Comparison of ENCODE assay signal across 13 cellular contexts in the genomic region with DNA sequence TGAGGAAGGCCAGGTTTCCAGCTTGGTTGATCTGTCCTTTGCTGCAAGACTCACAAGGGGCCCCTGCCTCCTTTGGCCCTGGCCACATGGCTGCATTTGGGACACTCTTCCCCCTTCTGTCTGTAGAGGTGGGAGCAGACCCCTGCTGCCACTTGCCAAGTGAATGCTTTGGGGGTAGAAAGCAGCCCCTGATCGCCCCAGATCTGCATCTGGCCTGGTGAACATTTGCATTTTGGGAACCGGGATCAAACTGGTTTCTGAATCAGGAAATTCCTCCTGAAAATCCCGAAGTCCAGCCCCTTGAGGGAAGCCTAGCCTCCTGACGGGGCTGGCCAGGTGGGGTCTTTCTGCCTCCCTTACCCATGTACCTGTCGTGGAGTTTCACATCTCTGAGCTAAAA. TPM values are rescaled to one million over a fixed set of nuclear protein-coding genes. Genes with fewer than 3 reads are reported as not detected.
DNase-seq lines count a peak whose midpoint lies in the region; ATAC-seq, FAIRE-seq and TF ChIP-seq lines count a peak whose summit lies in the region.
"Had no signal": no experiment of that assay in that cellular context is flagged by ENCODE, and none has a peak within 500 bp of the region (broad histone marks: within the 10 kb centered on the region; RNA-seq: fewer than 3 reads in every experiment).

No MANE protein-coding gene starts in this region.

- H3K4me3 ChIP-seq in astrocyte (ENCODE audit: insufficient read depth, low read depth, low read length) (no peak overlapping the region), iPS-18c (ENCODE audit: insufficient read depth, low read depth, low read length) (peak overlapping the region; percentile 65), gastrocnemius medialis (peak overlapping the region; percentile 11 to 39 (median 26))

- H3K27ac ChIP-seq in astrocyte (ENCODE audit: low read depth, low read length) (no peak overlapping the region), gastrocnemius medialis (peak overlapping the region; percentile 47 to 77 (median 67))

- H3K4me1 ChIP-seq in ES-I3 (ENCODE audit: insufficient read depth, low read length) (peaks cover 4% of the 10 kb centered on the region; the same call in 1 of the 2 replicates), astrocyte (ENCODE audit: insufficient read depth, low read length) (peaks cover 32% of the 10 kb centered on the region), gastrocnemius medialis (peaks cover 7 to 12% of the 10 kb centered on the region in 2 donors)

- no peak overlapping the region for H2AFZ ChIP-seq in astrocyte (ENCODE audit: low read depth, low read length)

- peak overlapping the region; percentile 69 for H3K4me2 ChIP-seq in astrocyte (ENCODE audit: low read length)

- intact Hi-C loops in gastrocnemius medialis (cut with DNase I; ENCODE audit: low total_unique reads) = no loop called here

- H3K4me3 Mint-ChIP-seq in astrocyte (ENCODE audit: unreplicated experiment) = no peak overlapping the region
- H3K4me3 Mint-ChIP-seq: activated naive CD8-positive, alpha-beta T cell treated with anti-CD3 and anti-CD28 coated beads, Interleukin-2, amount 10 ng/mL, durations not matched to agents 7 days and 5 days; CD4-positive, alpha-beta T cell had no signal

- no peak for TF ChIP-seq CTCF in astrocyte (IDR thresholded peaks at IDR 0.05; ENCODE audit: insufficient read depth, low read depth, low read length)
- TF ChIP-seq CTCF in gastrocnemius medialis (IDR thresholded peaks at IDR 0.05 in 4 of 5, conservative IDR thresholded peaks at IDR 0.05 in 1 of 5) = no peak

- H3K27me3 Mint-ChIP-seq in astrocyte (ENCODE audit: low read depth, unreplicated experiment) = peaks cover 3% of the 10 kb centered on the region

- in situ Hi-C loops in gastrocnemius medialis (cut with MboI; ENCODE audit: low sequenced_read_pairs in 4 of 4) = no loop called here

- no peaks in the 10 kb centered on the region for H3K27me3 ChIP-seq in astrocyte (ENCODE audit: insufficient read depth, low read length)
- H3K27me3 ChIP-seq in gastrocnemius medialis = peaks cover 9 to 49% (median 48%) of the 10 kb centered on the region in 3 donors

- DNase-seq in astrocyte (ENCODE audit: low read depth) (no peak), gastrocnemius medialis (no peak), OCI-M1 (lab: John Stamatoyannopoulos, UW) (no peak), hippocampal formation (lab: John Stamatoyannopoulos, UW) (no peak)
- DNase-seq: activated naive CD8-positive, alpha-beta T cell treated with anti-CD3 and anti-CD28 coated beads, Interleukin-2, amount 10 ng/mL, durations not matched to agents 7 days and 5 days; CD4-positive, alpha-beta T cell; NCI-H1048 had no signal

- H4K20me1 ChIP-seq in astrocyte (ENCODE audit: insufficient read depth, low read length) = peaks cover 19% of the 10 kb centered on the region

- peak overlapping the region; percentile 41 for H3K9ac ChIP-seq in ES-I3 (ENCODE audit: low read depth, low read length)
- peak overlapping the region; percentile 36 for H3K9ac ChIP-seq in astrocyte (ENCODE audit: low read length)

- H3K36me3 ChIP-seq in ES-I3 (ENCODE audit: insufficient read depth, low read length) (no peaks in the 10 kb centered on the region), astrocyte (ENCODE audit: insufficient read depth, low read length) (no peaks in the 10 kb centered on the region), gastrocnemius medialis (peaks cover 0 to 27% of the 10 kb centered on the region in 2 donors)

- H3K4me1 Mint-ChIP-seq in astrocyte (ENCODE audit: low read depth, unreplicated experiment) = peaks cover 14% of the 10 kb centered on the region

- ATAC-seq in gastrocnemius medialis (peak in 1 of 2 donors; percentile 13), GM21515 (IDR thresholded peaks at IDR 0.05; ENCODE audit: unreplicated experiment) (no peak), HG03097 (IDR thresholded peaks at IDR 0.05; ENCODE audit: low FRiP score, unreplicated experiment) (no peak)

- H3K9me3 Mint-ChIP-seq in astrocyte (ENCODE audit: unreplicated experiment) = peaks cover 1% of the 10 kb centered on the region
- H3K9me3 Mint-ChIP-seq: activated naive CD8-positive, alpha-beta T cell treated with anti-CD3 and anti-CD28 coated beads, Interleukin-2, amount 10 ng/mL, durations not matched to agents 7 days and 5 days; CD4-positive, alpha-beta T cell; dendritic cell treated with granulocyte-macrophage colony-stimulating factor and Interleukin-4, amounts not matched to agents 40 ng/mL and 50 ng/mL, for 4 days had no signal

- no peaks in the 10 kb centered on the region for H3K9me3 ChIP-seq in ES-I3 (ENCODE audit: control insufficient read depth, insufficient read depth, low read length)
- H3K9me3 ChIP-seq in astrocyte (ENCODE audit: insufficient read depth, low read depth, low read length) = no peaks in the 10 kb centered on the region
- H3K9me3 ChIP-seq in iPS-18c (ENCODE audit: control insufficient read depth, insufficient read depth, low read length) = no peaks in the 10 kb centered on the region
- H3K9me3 ChIP-seq in gastrocnemius medialis = no peaks in the 10 kb centered on the region

- no peaks in the 10 kb centered on the region for H3K79me2 ChIP-seq in astrocyte (ENCODE audit: insufficient read depth, low read length)

- peaks cover 2% of the 10 kb centered on the region for H3K36me3 Mint-ChIP-seq in astrocyte (ENCODE audit: low read depth, unreplicated experiment)
- H3K36me3 Mint-ChIP-seq: activated naive CD8-positive, alpha-beta T cell treated with anti-CD3 and anti-CD28 coated beads, Interleukin-2, amount 10 ng/mL, durations not matched to agents 7 days and 5 days had no signal

- no peak overlapping the region for H3K27ac Mint-ChIP-seq in astrocyte (ENCODE audit: unreplicated experiment)
- H3K27ac Mint-ChIP-seq: activated naive CD8-positive, alpha-beta T cell treated with anti-CD3 and anti-CD28 coated beads, Interleukin-2, amount 10 ng/mL, durations not matched to agents 7 days and 5 days; CD4-positive, alpha-beta T cell; dendritic cell treated with granulocyte-macrophage colony-stimulating factor and Interleukin-4, amounts not matched to agents 40 ng/mL and 50 ng/mL, for 4 days had no signal

- no peak for FAIRE-seq in astrocyte (lab: Jason Lieb, UNC)
- FAIRE-seq: small intestine had no signal

- no peak for TF ChIP-seq POLR2A in gastrocnemius medialis (IDR thresholded peaks at IDR 0.05)

RNA-seq across cellular contexts. Expression of a gene that starts 14.9 kb away (rescaled TPM):
- total RNA-seq in astrocyte (4.0 and 4.5 TPM in 2 replicates), gastrocnemius medialis (not detected)
- total RNA-seq: CD4-positive, alpha-beta T cell had no signal

RNA-seq across cellular contexts. Expression of a gene that starts 47.0 kb away (rescaled TPM):
- total RNA-seq in astrocyte = 13.4 and 18.0 TPM in 2 replicates
- 10 to 100 TPM in 1 of 4 donors, 1 to 10 TPM in 3; 1.3 to 48.8 (median 7.1) TPM for total RNA-seq in gastrocnemius medialis
- total RNA-seq: activated naive CD8-positive, alpha-beta T cell treated with anti-CD3 and anti-CD28 coated beads, Interleukin-2, amount 10 ng/mL, durations not matched to agents 7 days and 5 days; CD4-positive, alpha-beta T cell had no signal

RNA-seq across cellular contexts. Expression of a gene that starts 55.2 kb away (rescaled TPM):
- 119 and 171 TPM in 2 replicates for total RNA-seq in astrocyte
- total RNA-seq in gastrocnemius medialis = 1 to 10 TPM in 3 of 4 donors, under 1 TPM in 1; 0.26 to 4.0 (median 1.6) TPM

Comparison
In these comparisons a context has a peak if more than half of its experiments do, and no peak if none do; other contexts are left out.
1. RNA of a gene that starts 55.2 kb away (total RNA-seq): 119 to 171 TPM in astrocyte; 0.26 to 4.0 TPM in gastrocnemius medialis; every median in the first group is over 10 times any median in the second.